17 cellular contexts compared by ENCODE assay signal in genomic region chr17:29032798-29033197, GRCh38. TPM values are rescaled to one million over a fixed set of nuclear protein-coding genes. Genes with fewer than 3 reads are reported as not detected.
"Had no signal": no experiment of that assay in that cellular context is flagged by ENCODE, and none has a peak within 500 bp of the region (broad histone marks: within the 10 kb centered on the region; RNA-seq: fewer than 3 reads in every experiment).

No MANE protein-coding gene starts in this region.

- H3K27ac ChIP-seq: adrenal gland, esophagus muscularis mucosa, left ventricle myocardium inferior, ovary, skin epidermis had no signal

- H3K4me3 ChIP-seq: adrenal gland, esophagus muscularis mucosa, left ventricle myocardium inferior, ovary, skin epidermis had no signal

- FAIRE-seq: kidney, urothelium cell line had no signal

- H3K27me3 ChIP-seq: adrenal gland, ovary had no signal

- H3K9me3 ChIP-seq: adrenal gland, ovary had no signal

- DNase-seq: activated CD4-positive, alpha-beta T cell treated with anti-CD3 and anti-CD28 coated beads, Interleukin-2, amount 50 U/mL, for 4 hours; activated naive CD4-positive, alpha-beta T cell treated with anti-CD3 and anti-CD28 coated beads, Interleukin-2, amount 50 U/mL, for 16 hours; activated T-cell treated with anti-CD3 and anti-CD28 coated beads, Interleukin-2, amount 50 U/mL, for 1 hour; adrenal gland; dermis blood vessel endothelial cell; foreskin melanocyte; head of caudate nucleus; kidney; left ventricle myocardium inferior; ovary; retina; T-helper 2 cell had no signal

- H3K4me1 ChIP-seq: adrenal gland, esophagus muscularis mucosa, left ventricle myocardium inferior had no signal

- H3K36me3 ChIP-seq: adrenal gland, esophagus muscularis mucosa, left ventricle myocardium inferior, ovary had no signal

- ATAC-seq: activated CD4-positive, CD25-positive, alpha-beta regulatory T cell treated with anti-CD3 and anti-CD28 coated beads, Interleukin-2, amount 50 U/mL, for 24 hours had no signal

RNA-seq across cellular contexts. Expression of gene SEZ6, which starts 27.0 kb away (rescaled TPM):
- total RNA-seq: dermis blood vessel endothelial cell, kidney, left ventricle myocardium inferior, mesenteric fat pad, ovary had no signal
- polyA plus RNA-seq: ovary had no signal
